ENCODE assay signal across 26 cellular contexts in the genomic region with DNA sequence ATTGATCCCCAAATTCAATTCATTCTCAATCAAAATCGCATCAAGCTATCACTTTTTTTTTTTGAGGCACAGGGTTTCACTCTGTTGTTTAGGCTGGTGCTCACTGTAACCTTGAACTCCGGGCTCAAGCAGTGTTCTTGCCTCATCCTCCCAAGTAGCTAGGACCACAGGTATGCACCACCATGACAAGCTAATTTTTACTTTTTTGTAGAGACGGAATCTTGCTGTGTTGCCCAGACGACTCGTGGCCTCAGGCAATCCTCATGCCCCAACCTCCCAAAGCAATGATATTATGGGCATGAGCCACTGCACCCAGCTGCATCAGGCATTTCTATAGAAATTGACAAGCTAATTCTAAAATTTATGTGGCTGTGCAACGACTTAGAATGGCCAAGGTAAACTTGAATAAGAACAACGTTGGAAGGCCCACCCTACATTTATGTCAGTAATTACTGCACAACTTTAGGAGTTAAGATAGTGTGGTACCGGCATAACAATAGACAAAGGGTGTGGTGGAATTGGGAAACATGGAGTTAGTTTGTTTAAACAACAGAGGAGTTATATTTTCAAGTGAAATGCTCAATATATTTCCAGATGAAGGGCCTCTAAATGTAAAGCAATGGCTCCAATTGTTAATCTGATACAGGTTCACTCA.
"Had no signal": no experiment of that assay in that cellular context is flagged by ENCODE, and none has a peak within 500 bp of the region (broad histone marks: within the 10 kb centered on the region; RNA-seq: fewer than 3 reads in every experiment).

No MANE protein-coding gene starts in this region.

- H3K36me3 ChIP-seq: ascending aorta, breast epithelium, cardiac muscle cell, colonic mucosa had no signal

- H3K4me3 ChIP-seq: ascending aorta, breast epithelium, cardiac muscle cell, colonic mucosa had no signal

- H3K27ac ChIP-seq: ascending aorta, breast epithelium, cardiac muscle cell, colonic mucosa had no signal

- FAIRE-seq: frontal cortex had no signal

- H3K27me3 ChIP-seq: ascending aorta, breast epithelium, cardiac muscle cell, colonic mucosa had no signal

- H3K9me3 ChIP-seq: ascending aorta, breast epithelium, colonic mucosa had no signal

- H3K4me1 ChIP-seq: breast epithelium had no signal

- DNase-seq: activated CD4-positive, alpha-beta memory T cell treated with anti-CD3 and anti-CD28 coated beads, Interleukin-2, amount 10 ng/mL, durations not matched to agents 7 days and 5 days; activated CD4-positive, alpha-beta T cell treated with anti-CD3 and anti-CD28 coated beads for 36 hours; activated CD4-positive, alpha-beta T cell treated with anti-CD3 and anti-CD28 coated beads, Interleukin-2, amount 10 ng/mL, durations not matched to agents 24 days and 14 days; activated CD4-positive, CD25-positive, alpha-beta regulatory T cell; activated CD4-positive, CD25-positive, alpha-beta regulatory T cell treated with anti-CD3 and anti-CD28 coated beads, Interleukin-2, amount 50 U/mL, for 72 hours; activated CD8-positive, alpha-beta memory T cell treated with anti-CD3 and anti-CD28 coated beads, Interleukin-2, amount 50 U/mL, for 48 hours; activated gamma-delta T cell; activated naive CD4-positive, alpha-beta T cell; activated naive CD4-positive, alpha-beta T cell treated with anti-CD3 and anti-CD28 coated beads, Interleukin-2, amount 10 ng/mL, durations not matched to agents 7 days and 5 days; activated naive CD8-positive, alpha-beta T cell treated with anti-CD3 and anti-CD28 coated beads, Interleukin-2, amount 10 ng/mL, durations not matched to agents 7 days and 5 days; activated T-cell treated with anti-CD3 and anti-CD28 coated beads for 4 hours; activated T-cell treated with anti-CD3 and anti-CD28 coated beads, Interleukin-2, amount 50 U/mL, for 24 hours; activated T-cell treated with anti-CD3 and anti-CD28 coated beads, Interleukin-2, amount 50 U/mL, for 72 hours; central memory CD4-positive, alpha-beta T cell; cerebellar nuclear complex; colonic mucosa; effector CD8-positive, alpha-beta T cell; foreskin fibroblast; head of caudate nucleus; T-helper 2 cell had no signal

- ATAC-seq: activated CD4-positive, alpha-beta T cell treated with anti-CD3 and anti-CD28 coated beads for 36 hours; activated naive CD4-positive, alpha-beta T cell treated with anti-CD3 and anti-CD28 coated beads, Interleukin-2, amount 50 U/mL, for 72 hours; activated T-cell treated with anti-CD3 and anti-CD28 coated beads, Interleukin-2, amount 50 U/mL, for 72 hours; esophagus mucosa had no signal
